In genomic region chr1:89810880-89811279, GRCh38 we compare ENCODE assay signal across 14 cellular contexts.
"Had no signal": no experiment of that assay in that cellular context is flagged by ENCODE, and none has a peak within 500 bp of the region (broad histone marks: within the 10 kb centered on the region; RNA-seq: fewer than 3 reads in every experiment).

No MANE protein-coding gene starts in this region.

- H3K27me3 ChIP-seq: gastroesophageal sphincter, neural progenitor cell, suprapubic skin, upper lobe of left lung had no signal

- H3K9ac ChIP-seq: neural progenitor cell had no signal

- H3K36me3 ChIP-seq: gastroesophageal sphincter, neural progenitor cell, suprapubic skin, upper lobe of left lung had no signal

- H3K4me1 ChIP-seq: gastroesophageal sphincter, psoas muscle had no signal

- H3K9me3 ChIP-seq: gastroesophageal sphincter, psoas muscle, suprapubic skin, upper lobe of left lung had no signal

- DNase-seq: activated B cell treated with CpG ODN at 0.5 μM for 24 hours; activated CD4-positive, alpha-beta T cell treated with anti-CD3 and anti-CD28 coated beads for 48 hours; activated CD8-positive, alpha-beta T cell treated with anti-CD3 and anti-CD28 coated beads for 36 hours; activated effector memory CD4-positive, alpha-beta T cell treated with Interleukin-2 at 50 U/mL for 16 hours; activated naive CD4-positive, alpha-beta T cell treated with anti-CD3 and anti-CD28 coated beads, Interleukin-2, amount 50 U/mL, for 16 hours; activated T-cell treated with anti-CD3 and anti-CD28 coated beads, Interleukin-2, amount 50 U/mL, for 4 hours; left colon; naive B cell; psoas muscle; stimulated activated naive CD8-positive, alpha-beta T cell treated with anti-CD3 and anti-CD28 coated beads, Interleukin-15, Interleukin-2, amounts not matched to agents 100 U/mL and 50 U/mL, for 24 hours; upper lobe of left lung had no signal

- H3K4me3 ChIP-seq: gastroesophageal sphincter, neural progenitor cell, psoas muscle, suprapubic skin, upper lobe of left lung had no signal
